1 cellular context compared by ENCODE assay signal in genomic region chr2:140200764-140201163, GRCh38.
TF ChIP-seq lines count a peak whose summit lies in the region.

No MANE protein-coding gene starts in this region.

TF ChIP-seq in GM12878, 131 proteins besides CTCF, POLR2A, EP300 and RAD21 (continued from another document):
- TF ChIP-seq REST (IDR thresholded peaks at IDR 0.05; ENCODE audit: low read depth, low read length) (no peak), PML (IDR thresholded peaks at IDR 0.05; ENCODE audit: low read length) (no peak)
